In genomic region chr4:81930506-81931238, GRCh38 we compare ENCODE assay signal across 23 cellular contexts.
A peak's percentile ranks its signal among the peaks of the same experiment; 100 is the strongest.
DNase-seq lines count a peak whose midpoint lies in the region; ATAC-seq and TF ChIP-seq lines count a peak whose summit lies in the region.
"Had no signal": no experiment of that assay in that cellular context is flagged by ENCODE, and none has a peak within 500 bp of the region (broad histone marks: within the 10 kb centered on the region; RNA-seq: fewer than 3 reads in every experiment).

No MANE protein-coding gene starts in this region.

- ATAC-seq in GM18502 (IDR thresholded peaks at IDR 0.05; ENCODE audit: poor library complexity, unreplicated experiment) = peak; percentile 44
- peak; percentile 86 for ATAC-seq in GM19395 (IDR thresholded peaks at IDR 0.05; ENCODE audit: unreplicated experiment)
- peak; percentile 48 for ATAC-seq in HG03066 (IDR thresholded peaks at IDR 0.05; ENCODE audit: low read depth, unreplicated experiment)
- ATAC-seq in activated T-helper 17 cell treated with anti-CD3 and anti-CD28 coated beads, Interleukin-2, amount 50 U/mL, for 72 hours (replicated peaks) = peak; percentile 21
- ATAC-seq: A549; CD8-positive, alpha-beta T cell had no signal

- no peak overlapping the region for H3K4me3 Mint-ChIP-seq in activated T-helper 17 cell treated with anti-CD3 and anti-CD28 coated beads, Interleukin-2, amount 50 U/mL, for 72 hours
- H3K4me3 Mint-ChIP-seq: CD8-positive, alpha-beta T cell; H9 had no signal

- DNase-seq in iPS-NIHi11 (ENCODE audit: low spot score) (no peak), foreskin fibroblast (no peak), HUDEP-2 (lab: John Stamatoyannopoulos, UW; ENCODE audit: unreplicated experiment in 76 of 76) (no peak)
- no peak for DNase-seq in stimulated activated naive CD4-positive, alpha-beta T cell treated with Interleukin-2 at 50 U/mL for 16 hours (lab: John Stamatoyannopoulos, UW)
- DNase-seq: Calu3; CD8-positive, alpha-beta T cell; EL; H9; KG1; MV-4-11; NCI-H1417; NCI-H187 treated with DMSO at 0.1 percent for 48 hours; NCI-H2227 treated with DMSO at 0.1 percent for 48 hours; NCI-H510A treated with DMSO at 0.1 percent for 48 hours; NCI-H774; SHP77 had no signal

- H3K4me3 ChIP-seq in foreskin fibroblast (ENCODE audit: low read depth in 1 of 2, low read length in 2 of 2) = no peak overlapping the region
- H3K4me3 ChIP-seq: A549, BLaER1, SK-N-MC had no signal

- TF ChIP-seq CTCF in foreskin fibroblast (IDR thresholded peaks at IDR 0.05; ENCODE audit: low read depth, low read length) = no peak

- H3K36me3 Mint-ChIP-seq in activated T-helper 17 cell treated with anti-CD3 and anti-CD28 coated beads, Interleukin-2, amount 50 U/mL, for 72 hours (ENCODE audit: low read depth) = no peaks in the 10 kb centered on the region
- H3K36me3 Mint-ChIP-seq: CD8-positive, alpha-beta T cell had no signal

- no peak overlapping the region for H3K27ac Mint-ChIP-seq in activated T-helper 17 cell treated with anti-CD3 and anti-CD28 coated beads, Interleukin-2, amount 50 U/mL, for 72 hours
- H3K27ac Mint-ChIP-seq: CD8-positive, alpha-beta T cell; H9 had no signal

- no peaks in the 10 kb centered on the region for H3K4me1 Mint-ChIP-seq in activated T-helper 17 cell treated with anti-CD3 and anti-CD28 coated beads, Interleukin-2, amount 50 U/mL, for 72 hours
- H3K4me1 Mint-ChIP-seq: H9 had no signal

- H3K9me3 Mint-ChIP-seq in activated T-helper 17 cell treated with anti-CD3 and anti-CD28 coated beads, Interleukin-2, amount 50 U/mL, for 72 hours = no peaks in the 10 kb centered on the region
- H3K9me3 Mint-ChIP-seq: CD8-positive, alpha-beta T cell had no signal

- H3K27me3 Mint-ChIP-seq in activated T-helper 17 cell treated with anti-CD3 and anti-CD28 coated beads, Interleukin-2, amount 50 U/mL, for 72 hours = peaks cover 7% of the 10 kb centered on the region

Comparison
In these comparisons a context has a peak if more than half of its experiments do, and no peak if none do; other contexts are left out.
1. ATAC-seq: peak in every context shown above with its lines; median percentile 86 in GM19395; 48 in HG03066; 44 in GM18502; 21 in activated T-helper 17 cell treated with anti-CD3 and anti-CD28 coated beads, Interleukin-2, amount 50 U/mL, for 72 hours.